In genomic region chr13:41935501-41935900, GRCh38 we compare ENCODE assay signal across 23 cellular contexts.
"Had no signal": no experiment of that assay in that cellular context is flagged by ENCODE, and none has a peak within 500 bp of the region (broad histone marks: within the 10 kb centered on the region; RNA-seq: fewer than 3 reads in every experiment).

No MANE protein-coding gene starts in this region.

- H3K9ac ChIP-seq: SK-N-SH had no signal

- H3K27me3 Mint-ChIP-seq: IgD-negative memory B cell had no signal

- H3K27ac ChIP-seq: RWPE1 had no signal

- DNase-seq: KBM-7, MV-4-11, NCI-H1048, NCI-H1105, NCI-H1417, NCI-H1436 treated with DMSO at 0.1 percent for 48 hours, NCI-H1694, NCI-H187 treated with DMSO at 0.1 percent for 48 hours, NCI-H2029 treated with DMSO at 0.1 percent for 48 hours, NCI-H2171, NCI-H226, NCI-H446, NCI-H510A, NCI-H524 treated with DMSO at 0.1 percent for 48 hours, NCI-H69, NCI-H774, PC-3, SHP77, SK-N-SH, SW 1271 had no signal

- H3K4me2 ChIP-seq: SK-N-SH had no signal

- H3K27ac Mint-ChIP-seq: IgD-negative memory B cell had no signal

- ATAC-seq: Panc1, PC-3 had no signal

- H3K4me3 Mint-ChIP-seq: IgD-negative memory B cell had no signal
